ENCODE assay signal across 1 cellular context in genomic region chr16:1899641-1900451, GRCh38.
TF ChIP-seq lines count a peak whose summit lies in the region.

No MANE protein-coding gene starts in this region.

TF ChIP-seq in K562, 482 proteins besides CTCF, POLR2A, EP300 and RAD21:
- TF ChIP-seq CBX2 (IDR thresholded peaks at IDR 0.05; ENCODE audit: insufficient read depth, low read length, poor library complexity, severe bottlenecking) (peak; percentile 56), MIER1 (IDR thresholded peaks at IDR 0.05; ENCODE audit: low read depth) (no peak), ZNF121 (CRISPR knock-in tag; conservative IDR thresholded peaks at IDR 0.05) (peak; percentile 55; the same call in 1 of the 2 replicates), ZNF830 (CRISPR knock-in tag; IDR thresholded peaks at IDR 0.05) (no peak)
- TF ChIP-seq, protein P1, sequence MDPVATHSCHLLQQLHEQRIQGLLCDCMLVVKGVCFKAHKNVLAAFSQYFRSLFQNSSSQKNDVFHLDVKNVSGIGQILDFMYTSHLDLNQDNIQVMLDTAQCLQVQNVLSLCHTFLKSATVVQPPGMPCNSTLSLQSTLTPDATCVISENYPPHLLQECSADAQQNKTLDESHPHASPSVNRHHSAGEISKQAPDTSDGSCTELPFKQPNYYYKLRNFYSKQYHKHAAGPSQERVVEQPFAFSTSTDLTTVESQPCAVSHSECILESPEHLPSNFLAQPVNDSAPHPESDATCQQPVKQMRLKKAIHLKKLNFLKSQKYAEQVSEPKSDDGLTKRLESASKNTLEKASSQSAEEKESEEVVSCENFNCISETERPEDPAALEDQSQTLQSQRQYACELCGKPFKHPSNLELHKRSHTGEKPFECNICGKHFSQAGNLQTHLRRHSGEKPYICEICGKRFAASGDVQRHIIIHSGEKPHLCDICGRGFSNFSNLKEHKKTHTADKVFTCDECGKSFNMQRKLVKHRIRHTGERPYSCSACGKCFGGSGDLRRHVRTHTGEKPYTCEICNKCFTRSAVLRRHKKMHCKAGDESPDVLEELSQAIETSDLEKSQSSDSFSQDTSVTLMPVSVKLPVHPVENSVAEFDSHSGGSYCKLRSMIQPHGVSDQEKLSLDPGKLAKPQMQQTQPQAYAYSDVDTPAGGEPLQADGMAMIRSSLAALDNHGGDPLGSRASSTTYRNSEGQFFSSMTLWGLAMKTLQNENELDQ (CRISPR knock-in tag; IDR thresholded peaks at IDR 0.05; ENCODE audit: borderline replicate concordance) = no peak
- TF ChIP-seq, protein P2, sequence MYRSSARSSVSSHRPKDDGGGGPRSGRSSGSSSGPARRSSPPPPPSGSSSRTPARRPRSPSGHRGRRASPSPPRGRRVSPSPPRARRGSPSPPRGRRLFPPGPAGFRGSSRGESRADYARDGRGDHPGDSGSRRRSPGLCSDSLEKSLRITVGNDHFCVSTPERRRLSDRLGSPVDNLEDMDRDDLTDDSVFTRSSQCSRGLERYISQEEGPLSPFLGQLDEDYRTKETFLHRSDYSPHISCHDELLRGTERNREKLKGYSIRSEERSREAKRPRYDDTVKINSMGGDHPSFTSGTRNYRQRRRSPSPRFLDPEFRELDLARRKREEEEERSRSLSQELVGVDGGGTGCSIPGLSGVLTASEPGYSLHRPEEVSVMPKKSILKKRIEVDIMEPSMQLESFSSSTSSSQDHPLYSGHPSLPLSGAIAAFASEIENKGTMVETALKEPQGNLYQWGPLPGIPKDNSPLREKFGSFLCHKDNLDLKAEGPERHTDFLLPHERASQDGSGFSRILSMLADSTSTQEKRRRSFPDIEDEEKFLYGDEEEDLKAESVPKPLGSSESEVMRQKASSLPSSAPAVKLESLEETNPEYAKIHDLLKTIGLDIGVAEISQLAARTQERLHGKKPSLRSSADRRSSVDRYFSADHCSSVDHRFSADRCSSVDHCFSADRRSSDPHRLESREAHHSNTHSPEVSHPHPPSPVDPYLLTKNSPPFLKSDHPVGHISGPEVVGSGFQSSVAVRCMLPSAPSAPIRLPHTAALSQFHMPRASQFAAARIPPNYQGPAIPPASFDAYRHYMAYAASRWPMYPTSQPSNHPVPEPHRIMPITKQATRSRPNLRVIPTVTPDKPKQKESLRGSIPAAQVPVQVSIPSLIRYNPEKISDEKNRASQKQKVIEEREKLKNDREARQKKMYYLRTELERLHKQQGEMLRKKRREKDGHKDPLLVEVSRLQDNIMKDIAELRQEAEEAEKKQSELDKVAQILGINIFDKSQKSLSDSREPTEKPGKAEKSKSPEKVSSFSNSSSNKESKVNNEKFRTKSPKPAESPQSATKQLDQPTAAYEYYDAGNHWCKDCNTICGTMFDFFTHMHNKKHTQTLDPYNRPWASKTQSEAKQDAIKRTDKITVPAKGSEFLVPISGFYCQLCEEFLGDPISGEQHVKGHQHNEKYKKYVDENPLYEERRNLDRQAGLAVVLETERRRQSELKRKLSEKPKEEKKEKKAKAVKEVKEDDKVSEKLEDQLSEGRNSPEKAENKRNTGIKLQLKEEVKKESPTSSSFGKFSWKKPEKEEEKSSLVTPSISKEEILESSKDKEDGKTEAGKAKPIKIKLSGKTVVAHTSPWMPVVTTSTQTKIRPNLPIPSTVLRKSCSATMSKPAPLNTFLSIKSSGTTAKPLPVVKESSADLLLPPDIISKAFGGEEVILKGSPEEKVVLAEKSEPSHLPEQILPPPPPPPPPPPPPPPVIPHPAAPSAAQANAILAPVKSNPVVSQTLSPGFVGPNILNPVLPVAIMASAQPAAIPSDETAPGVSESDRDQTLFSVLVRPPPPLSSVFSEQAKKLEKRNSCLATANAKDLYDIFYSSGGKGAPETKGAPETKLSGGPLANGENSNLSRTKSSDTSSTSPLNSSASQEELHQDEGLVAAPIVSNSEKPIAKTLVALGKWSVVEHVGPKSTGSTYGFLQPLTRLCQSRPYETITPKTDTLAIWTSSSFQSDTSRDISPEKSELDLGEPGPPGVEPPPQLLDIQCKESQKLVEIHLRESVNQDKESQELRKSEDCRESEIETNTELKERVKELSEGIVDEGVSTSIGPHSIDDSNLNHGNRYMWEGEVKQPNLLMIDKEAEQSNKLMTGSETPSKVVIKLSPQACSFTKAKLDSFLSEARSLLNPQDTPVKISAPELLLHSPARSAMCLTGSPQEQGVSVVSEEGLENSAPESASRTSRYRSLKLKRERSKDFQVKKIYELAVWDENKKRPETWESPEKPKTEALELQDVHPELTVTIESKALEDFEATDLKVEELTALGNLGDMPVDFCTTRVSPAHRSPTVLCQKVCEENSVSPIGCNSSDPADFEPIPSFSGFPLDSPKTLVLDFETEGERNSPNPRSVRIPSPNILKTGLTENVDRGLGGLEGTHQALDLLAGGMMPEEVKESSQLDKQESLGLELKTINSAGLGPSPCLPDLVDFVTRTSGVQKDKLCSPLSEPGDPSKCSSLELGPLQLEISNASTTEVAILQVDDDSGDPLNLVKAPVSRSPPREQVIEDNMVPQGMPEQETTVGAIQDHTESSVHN (IDR thresholded peaks at IDR 0.05; ENCODE audit: borderline replicate concordance in 1 of 2, low read depth in 1 of 2) = no peak
